28 cellular contexts compared by ENCODE assay signal in the genomic region with DNA sequence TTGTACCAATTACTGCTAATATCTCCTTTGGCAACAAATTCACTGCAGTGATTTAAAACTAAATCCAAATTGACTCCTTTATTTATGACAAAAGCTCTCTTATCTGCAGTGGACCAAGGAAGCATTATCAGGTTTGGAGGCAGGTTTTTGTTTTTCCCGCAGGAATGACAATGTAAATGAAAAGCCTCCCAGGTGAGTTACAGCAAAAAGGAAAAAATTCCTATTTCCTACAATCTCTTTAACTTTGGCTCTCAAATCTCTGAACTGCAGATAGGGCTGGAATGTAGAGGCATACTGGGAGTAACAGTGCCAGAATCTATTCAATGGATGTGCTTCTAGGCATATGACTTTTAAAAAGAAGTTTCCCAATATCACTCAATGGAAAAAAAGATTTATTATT. TPM values are rescaled to one million over a fixed set of nuclear protein-coding genes. Genes with fewer than 3 reads are reported as not detected.
"Had no signal": no experiment of that assay in that cellular context is flagged by ENCODE, and none has a peak within 500 bp of the region (broad histone marks: within the 10 kb centered on the region; RNA-seq: fewer than 3 reads in every experiment).

No MANE protein-coding gene starts in this region.

- H3K27ac Mint-ChIP-seq: stimulated activated effector memory CD8-positive, alpha-beta T cell treated with anti-CD3 and anti-CD28 coated beads, Interleukin-12 subunit alpha, Interleukin-12 subunit beta, amount 100 ng/mL, for 72 hours; stimulated activated memory B cell treated with anti-CD40 and anti-IgM and Interleukin-4, amounts not matched to agents 10 μg/mL and 1 μg/mL and 100 μg/mL, for 72 hours; stimulated activated naive B cell treated with anti-CD40 and anti-IgM and Interleukin-4, amounts not matched to agents 10 μg/mL and 1 μg/mL and 100 μg/mL, for 72 hours; stimulated activated naive CD8-positive, alpha-beta T cell treated with anti-CD3 and anti-CD28 coated beads, Interleukin-15, amount 100 ng/mL, for 72 hours; stimulated activated naive CD8-positive, alpha-beta T cell treated with anti-CD3 and anti-CD28 coated beads, Interleukin-15, Interleukin-2, amounts not matched to agents 100 ng/mL and 50 ng/mL, for 24 hours; type B pancreatic cell had no signal

- H3K9me3 ChIP-seq: stomach, suprapubic skin, testis, thoracic aorta, thyroid gland, tibial artery, tibial nerve, transverse colon, upper lobe of left lung, upper lobe of right lung, uterus, vagina had no signal

- H3K4me3 ChIP-seq: stomach, suprapubic skin, testis, thoracic aorta, thyroid gland, tibial artery, tibial nerve, transverse colon, upper lobe of left lung, upper lobe of right lung, uterus, vagina had no signal

- H3K27me3 ChIP-seq: testis, thyroid gland, tibial artery, tibial nerve, upper lobe of left lung, upper lobe of right lung, uterus, vagina had no signal

- DNase-seq: stimulated activated CD4-positive, alpha-beta T cell treated with anti-CD3 and anti-CD28 coated beads, Interleukin-2, amount 100 ng/mL, for 48 hours; stimulated activated CD4-positive, alpha-beta T cell treated with anti-CD3 and anti-CD28 coated beads, Interleukin-4, amount 100 ng/mL, for 1 hour; stimulated activated CD4-positive, alpha-beta T cell treated with anti-CD3 and anti-CD28 coated beads, Interleukin-4, amount 100 ng/mL, for 24 hours; stimulated activated CD4-positive, alpha-beta T cell treated with anti-CD3 and anti-CD28 coated beads, Interleukin-4, amount 100 ng/mL, for 4 hours; stimulated activated CD8-positive, alpha-beta memory T cell treated with anti-CD3 and anti-CD28 coated beads, Interleukin-4, amount 100 ng/mL, for 48 hours; stimulated activated naive B cell treated with anti-CD40 and anti-IgM and Interleukin-4, amounts not matched to agents 10 μg/mL and 1 μg/mL and 100 μg/mL, for 72 hours; stimulated activated naive CD4-positive, alpha-beta T cell; stimulated activated naive CD4-positive, alpha-beta T cell treated with Interleukin-2 at 50 U/mL for 16 hours; stimulated activated naive CD8-positive, alpha-beta T cell treated with anti-CD3 and anti-CD28 coated beads, Interleukin-15, amount 100 ng/mL, for 72 hours; stimulated activated naive CD8-positive, alpha-beta T cell treated with anti-CD3 and anti-CD28 coated beads, Interleukin-15, Interleukin-2, amounts not matched to agents 100 U/mL and 50 U/mL, for 24 hours; stomach; substantia nigra; testis; thyroid gland; tibial artery; transverse colon; upper lobe of left lung; upper lobe of right lung; uterus had no signal

- H3K4me1 ChIP-seq: stomach, suprapubic skin, testis, tibial artery, tibial nerve, transverse colon, upper lobe of left lung, upper lobe of right lung, uterus, vagina had no signal

- ATAC-seq: stimulated activated effector memory CD8-positive, alpha-beta T cell treated with anti-CD3 and anti-CD28 coated beads, Interleukin-12 subunit alpha, Interleukin-12 subunit beta, amount 100 ng/mL, for 72 hours; stimulated activated memory B cell treated with anti-CD40 and anti-IgM and Interleukin-4, amounts not matched to agents 10 μg/mL and 1 μg/mL and 100 μg/mL, for 72 hours; stimulated activated naive B cell treated with anti-CD40 and anti-IgM and Interleukin-4, amounts not matched to agents 10 μg/mL and 1 μg/mL and 100 μg/mL, for 72 hours; stimulated activated naive CD8-positive, alpha-beta T cell treated with anti-CD3 and anti-CD28 coated beads, Interleukin-15, amount 100 ng/mL, for 72 hours; stimulated activated naive CD8-positive, alpha-beta T cell treated with anti-CD3 and anti-CD28 coated beads, Interleukin-15, Interleukin-2, amounts not matched to agents 100 U/mL and 50 U/mL, for 24 hours; upper lobe of right lung had no signal

- H3K9me3 Mint-ChIP-seq: stimulated activated effector memory CD8-positive, alpha-beta T cell treated with anti-CD3 and anti-CD28 coated beads, Interleukin-12 subunit alpha, Interleukin-12 subunit beta, amount 100 ng/mL, for 72 hours; stimulated activated memory B cell treated with anti-CD40 and anti-IgM and Interleukin-4, amounts not matched to agents 10 μg/mL and 1 μg/mL and 100 μg/mL, for 72 hours; stimulated activated naive B cell treated with anti-CD40 and anti-IgM and Interleukin-4, amounts not matched to agents 10 μg/mL and 1 μg/mL and 100 μg/mL, for 72 hours; stimulated activated naive CD8-positive, alpha-beta T cell treated with anti-CD3 and anti-CD28 coated beads, Interleukin-15, amount 100 ng/mL, for 72 hours; stimulated activated naive CD8-positive, alpha-beta T cell treated with anti-CD3 and anti-CD28 coated beads, Interleukin-15, Interleukin-2, amounts not matched to agents 100 ng/mL and 50 ng/mL, for 24 hours had no signal

- H3K36me3 Mint-ChIP-seq: stimulated activated effector memory CD8-positive, alpha-beta T cell treated with anti-CD3 and anti-CD28 coated beads, Interleukin-12 subunit alpha, Interleukin-12 subunit beta, amount 100 ng/mL, for 72 hours; stimulated activated memory B cell treated with anti-CD40 and anti-IgM and Interleukin-4, amounts not matched to agents 10 μg/mL and 1 μg/mL and 100 μg/mL, for 72 hours; stimulated activated naive B cell treated with anti-CD40 and anti-IgM and Interleukin-4, amounts not matched to agents 10 μg/mL and 1 μg/mL and 100 μg/mL, for 72 hours; type B pancreatic cell had no signal

- H3K27me3 Mint-ChIP-seq: stimulated activated memory B cell treated with anti-CD40 and anti-IgM and Interleukin-4, amounts not matched to agents 10 μg/mL and 1 μg/mL and 100 μg/mL, for 72 hours; type B pancreatic cell had no signal

- H3K36me3 ChIP-seq: stomach, suprapubic skin, thoracic aorta, thyroid gland, tibial artery, tibial nerve, transverse colon, upper lobe of left lung, upper lobe of right lung, uterus, vagina had no signal

- H3K4me1 Mint-ChIP-seq: stimulated activated effector memory CD8-positive, alpha-beta T cell treated with anti-CD3 and anti-CD28 coated beads, Interleukin-12 subunit alpha, Interleukin-12 subunit beta, amount 100 ng/mL, for 72 hours; stimulated activated memory B cell treated with anti-CD40 and anti-IgM and Interleukin-4, amounts not matched to agents 10 μg/mL and 1 μg/mL and 100 μg/mL, for 72 hours; stimulated activated naive B cell treated with anti-CD40 and anti-IgM and Interleukin-4, amounts not matched to agents 10 μg/mL and 1 μg/mL and 100 μg/mL, for 72 hours had no signal

- H3K4me3 Mint-ChIP-seq: stimulated activated effector memory CD8-positive, alpha-beta T cell treated with anti-CD3 and anti-CD28 coated beads, Interleukin-12 subunit alpha, Interleukin-12 subunit beta, amount 100 ng/mL, for 72 hours; stimulated activated memory B cell treated with anti-CD40 and anti-IgM and Interleukin-4, amounts not matched to agents 10 μg/mL and 1 μg/mL and 100 μg/mL, for 72 hours; stimulated activated naive B cell treated with anti-CD40 and anti-IgM and Interleukin-4, amounts not matched to agents 10 μg/mL and 1 μg/mL and 100 μg/mL, for 72 hours; stimulated activated naive CD8-positive, alpha-beta T cell treated with anti-CD3 and anti-CD28 coated beads, Interleukin-15, amount 100 ng/mL, for 72 hours; stimulated activated naive CD8-positive, alpha-beta T cell treated with anti-CD3 and anti-CD28 coated beads, Interleukin-15, Interleukin-2, amounts not matched to agents 100 ng/mL and 50 ng/mL, for 24 hours; type B pancreatic cell had no signal

- H3K27ac ChIP-seq: stomach, suprapubic skin, testis, thoracic aorta, thyroid gland, tibial artery, tibial nerve, transverse colon, upper lobe of left lung, upper lobe of right lung, uterus, vagina had no signal

RNA-seq across cellular contexts. Expression of gene LRP2, which starts 28.9 kb away (rescaled TPM):
- total RNA-seq: tibial nerve, transverse colon, vagina had no signal
- polyA plus RNA-seq: urinary bladder had no signal
